23 cellular contexts compared by ENCODE assay signal in genomic region chrX:43785930-43786591, GRCh38.
DNase-seq lines count a peak whose midpoint lies in the region; ATAC-seq, FAIRE-seq and TF ChIP-seq lines count a peak whose summit lies in the region.
"Had no signal": no experiment of that assay in that cellular context is flagged by ENCODE, and none has a peak within 500 bp of the region (broad histone marks: within the 10 kb centered on the region; RNA-seq: fewer than 3 reads in every experiment).

No MANE protein-coding gene starts in this region.

- H3K4me1 ChIP-seq in mucosa of rectum (ENCODE audit: control insufficient read depth in 2 of 2, insufficient read depth in 2 of 2, low read length in 2 of 2), result peaks cover 2 to 3% of the 10 kb centered on the region in 2 donors
- H3K4me1 ChIP-seq in transverse colon, result peaks cover 0 to 3% (median 0%) of the 10 kb centered on the region in 4 donors
- H3K4me1 ChIP-seq: A549; BLaER1 treated with 17β-estradiol and CSF1 and Interleukin-3, amounts not matched to agents 10 nM and 100 nM; Caco-2 had no signal

- in situ Hi-C loops in transverse colon (cut with MboI; ENCODE audit: low pct_ligation_motif_present in 1 of 4, low pct_unique_long_range_greater_than_20kb in 1 of 4, low sequenced_read_pairs in 3 of 4), result no loop called here

- no peak for TF ChIP-seq POLR2A in transverse colon (IDR thresholded peaks at IDR 0.05)

- no peak for TF ChIP-seq CTCF in transverse colon (IDR thresholded peaks at IDR 0.05)

- H3K9me3 Mint-ChIP-seq in activated CD8-positive, alpha-beta T cell treated with anti-CD3 and anti-CD28 coated beads, Interleukin-2, amount 10 ng/mL, durations not matched to agents 7 days and 5 days (ENCODE audit: insufficient read depth), result no peaks in the 10 kb centered on the region
- H3K9me3 Mint-ChIP-seq in activated CD4-positive, alpha-beta T cell treated with anti-CD3 and anti-CD28 coated beads for 36 hours (ENCODE audit: low read depth), result peaks cover 2% of the 10 kb centered on the region
- H3K9me3 Mint-ChIP-seq: CD4-positive, alpha-beta T cell had no signal

- CTCF ChIA-PET in activated CD8-positive, alpha-beta T cell treated with anti-CD3 and anti-CD28 coated beads, Interleukin-2, amount 10 ng/mL, durations not matched to agents 7 days and 5 days (lab: Charles Lee), result no interaction called here
- CTCF ChIA-PET in activated CD4-positive, alpha-beta T cell treated with anti-CD3 and anti-CD28 coated beads for 36 hours (lab: Charles Lee), result no interaction called here

- H3K36me3 ChIP-seq in mucosa of rectum (ENCODE audit: control insufficient read depth in 2 of 2, insufficient read depth in 2 of 2, low read length in 2 of 2), result no peaks in the 10 kb centered on the region
- no peaks in the 10 kb centered on the region for H3K36me3 ChIP-seq in transverse colon
- H3K36me3 ChIP-seq: BLaER1 treated with 17β-estradiol and CSF1 and Interleukin-3, amounts not matched to agents 10 nM and 100 nM had no signal

- WGBS in transverse colon (ENCODE audit: low coverage in 1 of 2), 2 donors, result 61% methylated on average over 5 of the region's 5 CpGs; no CpG with 5 or more reads in 1 of the 2 donors

- no peaks in the 10 kb centered on the region for H3K27me3 Mint-ChIP-seq in activated CD8-positive, alpha-beta T cell treated with anti-CD3 and anti-CD28 coated beads, Interleukin-2, amount 10 ng/mL, durations not matched to agents 7 days and 5 days (ENCODE audit: low read depth)
- H3K27me3 Mint-ChIP-seq in activated CD4-positive, alpha-beta T cell treated with anti-CD3 and anti-CD28 coated beads for 36 hours, result no peaks in the 10 kb centered on the region
- H3K27me3 Mint-ChIP-seq: CD4-positive, alpha-beta T cell had no signal

- no peak for TF ChIP-seq EP300 in transverse colon (IDR thresholded peaks at IDR 0.05; ENCODE audit: low read depth)

- ATAC-seq in left colon, result peak; percentile 87
- ATAC-seq in activated CD8-positive, alpha-beta T cell treated with anti-CD3 and anti-CD28 coated beads, Interleukin-2, amount 10 ng/mL, durations not matched to agents 7 days and 5 days, result no peak
- no peak for ATAC-seq in activated CD4-positive, alpha-beta T cell treated with anti-CD3 and anti-CD28 coated beads for 36 hours
- ATAC-seq: A549; CD8-positive, alpha-beta T cell had no signal

- H3K4me3 Mint-ChIP-seq in activated CD8-positive, alpha-beta T cell treated with anti-CD3 and anti-CD28 coated beads, Interleukin-2, amount 10 ng/mL, durations not matched to agents 7 days and 5 days, result no peak overlapping the region
- H3K4me3 Mint-ChIP-seq in activated CD4-positive, alpha-beta T cell treated with anti-CD3 and anti-CD28 coated beads for 36 hours, result no peak overlapping the region
- H3K4me3 Mint-ChIP-seq: B cell; CD4-positive, alpha-beta T cell; CD8-positive, alpha-beta T cell had no signal

- no peaks in the 10 kb centered on the region for H3K9me3 ChIP-seq in mucosa of rectum (ENCODE audit: control insufficient read depth in 2 of 2, low read length in 2 of 2)
- H3K9me3 ChIP-seq in transverse colon, result no peaks in the 10 kb centered on the region
- H3K9me3 ChIP-seq: A549, Caco-2 had no signal

- H3K4me3 ChIP-seq in mucosa of rectum (ENCODE audit: low read length in 2 of 2) (no peak overlapping the region), transverse colon (no peak overlapping the region)
- H3K4me3 ChIP-seq: A549; BLaER1 treated with 17β-estradiol and CSF1 and Interleukin-3, amounts not matched to agents 10 nM and 100 nM had no signal

- H3K9ac ChIP-seq in mucosa of rectum (ENCODE audit: low read depth in 1 of 2, low read length in 2 of 2), result no peak overlapping the region
- H3K9ac ChIP-seq: BLaER1 treated with 17β-estradiol and CSF1 and Interleukin-3, amounts not matched to agents 10 nM and 100 nM had no signal

- FAIRE-seq in GM18507 (lab: Jason Lieb, UNC), result peak; percentile 15
- FAIRE-seq: D721Med, G401.6, GM12891, GM19239 had no signal

- no peak for DNase-seq in GM18507 (ENCODE audit: extremely low spot score, insufficient read length, low read depth)
- DNase-seq in left colon, result no peak
- no peak for DNase-seq in transverse colon
- DNase-seq in activated CD8-positive, alpha-beta T cell treated with anti-CD3 and anti-CD28 coated beads, Interleukin-2, amount 10 ng/mL, durations not matched to agents 7 days and 5 days, result no peak
- DNase-seq in activated CD4-positive, alpha-beta T cell treated with anti-CD3 and anti-CD28 coated beads for 36 hours, result no peak
- DNase-seq in HCEC 1CT, result no peak
- DNase-seq: AML-193; Caco-2; Calu3; CD4-positive, alpha-beta T cell; CD8-positive, alpha-beta T cell; DMS79 treated with DMSO at 0.1 percent for 48 hours; GF-D8 had no signal

- intact Hi-C loops in left colon (cut with DNase I, micrococcal nuclease), result no loop called here
- intact Hi-C loops in transverse colon (cut with DNase I; ENCODE audit: low total_unique reads), result no loop called here
- intact Hi-C loops in activated CD4-positive, alpha-beta T cell treated with anti-CD3 and anti-CD28 coated beads for 36 hours (cut with DNase I, micrococcal nuclease), result no loop called here

- POLR2A ChIA-PET in activated CD8-positive, alpha-beta T cell treated with anti-CD3 and anti-CD28 coated beads, Interleukin-2, amount 10 ng/mL, durations not matched to agents 7 days and 5 days (lab: Charles Lee), result no interaction called here
- POLR2A ChIA-PET in activated CD4-positive, alpha-beta T cell treated with anti-CD3 and anti-CD28 coated beads for 36 hours (lab: Charles Lee), result no interaction called here

- H3K27ac Mint-ChIP-seq in activated CD8-positive, alpha-beta T cell treated with anti-CD3 and anti-CD28 coated beads, Interleukin-2, amount 10 ng/mL, durations not matched to agents 7 days and 5 days, result no peak overlapping the region
- no peak overlapping the region for H3K27ac Mint-ChIP-seq in activated CD4-positive, alpha-beta T cell treated with anti-CD3 and anti-CD28 coated beads for 36 hours
- H3K27ac Mint-ChIP-seq: B cell; CD4-positive, alpha-beta T cell; CD8-positive, alpha-beta T cell had no signal

- H3K27ac ChIP-seq in mucosa of rectum (ENCODE audit: low read depth in 2 of 2, low read length in 2 of 2) (peak overlapping the region; percentile 20 to 39), transverse colon (peak overlapping the region; percentile 32 to 55 (median 45))
- H3K27ac ChIP-seq: 22Rv1; A549; BLaER1 treated with 17β-estradiol and CSF1 and Interleukin-3, amounts not matched to agents 10 nM and 100 nM; C4-2B had no signal

- H3K36me3 Mint-ChIP-seq in activated CD8-positive, alpha-beta T cell treated with anti-CD3 and anti-CD28 coated beads, Interleukin-2, amount 10 ng/mL, durations not matched to agents 7 days and 5 days (ENCODE audit: low read depth), result no peaks in the 10 kb centered on the region
- H3K36me3 Mint-ChIP-seq in activated CD4-positive, alpha-beta T cell treated with anti-CD3 and anti-CD28 coated beads for 36 hours (ENCODE audit: low read depth), result no peaks in the 10 kb centered on the region
- H3K36me3 Mint-ChIP-seq: CD8-positive, alpha-beta T cell had no signal

- H3K4me1 Mint-ChIP-seq in activated CD8-positive, alpha-beta T cell treated with anti-CD3 and anti-CD28 coated beads, Interleukin-2, amount 10 ng/mL, durations not matched to agents 7 days and 5 days (ENCODE audit: low read depth), result no peaks in the 10 kb centered on the region
- no peaks in the 10 kb centered on the region for H3K4me1 Mint-ChIP-seq in activated CD4-positive, alpha-beta T cell treated with anti-CD3 and anti-CD28 coated beads for 36 hours
- H3K4me1 Mint-ChIP-seq: B cell had no signal

- H3K27me3 ChIP-seq in mucosa of rectum (ENCODE audit: control insufficient read depth in 2 of 2, insufficient read depth in 2 of 2, low read length in 2 of 2), result peaks cover 0 to 2% of the 10 kb centered on the region in 2 donors
- no peaks in the 10 kb centered on the region for H3K27me3 ChIP-seq in transverse colon
